Comparison of ENCODE assay signal across 21 cellular contexts in the genomic region with DNA sequence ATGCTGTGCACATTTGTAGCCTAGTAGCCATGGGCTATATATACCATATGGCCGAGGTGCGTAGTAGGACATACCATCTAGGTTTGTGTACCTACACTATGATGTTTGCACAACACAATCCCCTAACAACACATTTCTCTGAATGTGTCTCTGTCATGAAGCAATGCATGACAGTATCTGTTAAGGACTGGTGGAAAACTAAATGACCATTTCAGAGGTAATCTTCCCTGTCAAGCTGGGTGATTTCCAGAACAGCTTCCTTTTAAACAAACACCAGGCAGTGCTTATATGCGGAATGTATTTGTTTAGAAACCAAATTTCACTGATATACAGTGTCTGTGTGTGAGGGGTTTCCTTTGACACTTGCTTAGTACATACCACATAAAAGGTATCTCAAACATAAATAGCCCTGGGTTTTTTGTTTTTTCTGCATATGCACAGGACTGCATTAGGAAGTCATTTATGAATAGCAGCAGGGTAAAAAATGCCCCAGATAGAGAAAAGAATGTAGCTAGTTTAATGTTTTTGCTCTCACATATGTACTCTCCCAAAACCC.
A peak's percentile ranks its signal among the peaks of the same experiment; 100 is the strongest.
DNase-seq lines count a peak whose midpoint lies in the region; ATAC-seq, FAIRE-seq and TF ChIP-seq lines count a peak whose summit lies in the region.
"Had no signal": no experiment of that assay in that cellular context is flagged by ENCODE, and none has a peak within 500 bp of the region (broad histone marks: within the 10 kb centered on the region; RNA-seq: fewer than 3 reads in every experiment).

No MANE protein-coding gene starts in this region.

- no peak overlapping the region for H3K4me3 ChIP-seq in CD8-positive, alpha-beta T cell (ENCODE audit: low read depth, low read length)
- no peak overlapping the region for H3K4me3 ChIP-seq in GM12878
- H3K4me3 ChIP-seq: body of pancreas, suprapubic skin had no signal

- intact Hi-C loops in CD8-positive, alpha-beta T cell (cut with DNase I, micrococcal nuclease): loop anchor here in 1 of 2 experiments (5.0 kb wide), 1 partner anchor 63 kb away; no protein-coding TSS in a partner anchor
- intact Hi-C loops in GM12878 (cut with micrococcal nuclease; ENCODE audit: unreplicated experiment): no loop called here

- no peaks in the 10 kb centered on the region for H3K9me3 ChIP-seq in CD8-positive, alpha-beta T cell (ENCODE audit: low read length)
- no peaks in the 10 kb centered on the region for H3K9me3 ChIP-seq in GM12878 (replicated peaks; ENCODE audit: control insufficient read depth, insufficient read depth, low read length)
- H3K9me3 ChIP-seq: body of pancreas, SK-N-SH, suprapubic skin had no signal

- H3K4me1 Mint-ChIP-seq in CD8-positive, alpha-beta T cell (ENCODE audit: low read depth): peaks cover 37% of the 10 kb centered on the region
- peaks cover 16 to 43% (median 37%) of the 10 kb centered on the region in 4 donors for H3K4me1 Mint-ChIP-seq in naive thymus-derived CD8-positive, alpha-beta T cell
- H3K4me1 Mint-ChIP-seq: CD14-positive monocyte had no signal

- TF ChIP-seq CTCF in CD8-positive, alpha-beta T cell (IDR thresholded peaks at IDR 0.05): no peak
- no peak for TF ChIP-seq CTCF in GM12878 (IDR thresholded peaks at IDR 0.05 in 2 of 3, conservative IDR thresholded peaks at IDR 0.05 in 1 of 3; ENCODE audit: control insufficient read depth in 2 of 3, extremely low read depth in 1 of 3, insufficient read depth in 1 of 3, low read depth in 3 of 3, low read length in 3 of 3)

- POLR2A ChIA-PET in CD8-positive, alpha-beta T cell (lab: Charles Lee): no interaction called here
- POLR2A ChIA-PET in GM12878 (lab: Charles Lee): no interaction called here
- POLR2A ChIA-PET in naive thymus-derived CD8-positive, alpha-beta T cell (lab: Charles Lee): interaction anchor here (0.6 kb wide), 1 partner anchor 821 kb away, joined by 4 read pairs; no protein-coding TSS in a partner anchor

- DNase-seq in CD8-positive, alpha-beta T cell: no peak
- DNase-seq in NCI-H2029 (lab: John Stamatoyannopoulos, UW) (peak; percentile 66), GM12878 (ENCODE audit: low read depth, low spot score) (no peak), anterior cingulate cortex (lab: John Stamatoyannopoulos, UW) (no peak), DMS114 treated with DMSO at 0.1 percent for 48 hours (lab: John Stamatoyannopoulos, UW; ENCODE audit: unreplicated experiment) (no peak)
- DNase-seq in naive thymus-derived CD8-positive, alpha-beta T cell: peak in 3 of 10 donors; percentile 20 to 35 (median 29)
- DNase-seq in stimulated activated CD8-positive, alpha-beta memory T cell treated with anti-CD3 and anti-CD28 coated beads, Interleukin-4, amount 100 ng/mL, for 48 hours: no peak
- DNase-seq: activated naive CD8-positive, alpha-beta T cell treated with anti-CD3 and anti-CD28 coated beads, Interleukin-2, amount 10 ng/mL, durations not matched to agents 7 days and 5 days; GDM1; KG1; kidney; mammary epithelial cell; nephron progenitor cell; SK-N-SH; small intestine had no signal

- FAIRE-seq in GM12878 (lab: Jason Lieb, UNC): peak; percentile 7
- FAIRE-seq: colon, kidney, small intestine had no signal

- WGBS in GM12878 (ENCODE audit: insufficient coverage, insufficient replicate concordance, low lambda C conversion rate, missing lambda C conversion rate): 98% methylated on average over 3 of the region's 3 CpGs

- CTCF ChIA-PET in CD8-positive, alpha-beta T cell (lab: Charles Lee): interaction anchor here (2.9 to 3.3 kb wide), 2 partner anchors 13 to 95 kb away, joined by 11 to 15 read pairs; a partner anchor contains a TSS
- CTCF ChIA-PET in GM12878 (lab: Yijun Ruan, JAX): interaction anchor here (1.0 to 2.2 kb wide), 3 partner anchors 15 to 279 kb away, joined by 3 to 10 read pairs (median 6); no protein-coding TSS in a partner anchor

- peak overlapping the region; percentile 12 for H3K27ac Mint-ChIP-seq in CD8-positive, alpha-beta T cell
- H3K27ac Mint-ChIP-seq in naive thymus-derived CD8-positive, alpha-beta T cell: peak overlapping the region in 7 of 10 donors; percentile 9 to 85 (median 57)
- H3K27ac Mint-ChIP-seq: activated naive CD8-positive, alpha-beta T cell treated with anti-CD3 and anti-CD28 coated beads, Interleukin-2, amount 10 ng/mL, durations not matched to agents 7 days and 5 days; nephron progenitor cell; progenitor cell of endocrine pancreas had no signal

- no peak overlapping the region for H3K4me3 Mint-ChIP-seq in CD8-positive, alpha-beta T cell
- peak overlapping the region in 7 of 10 donors; percentile 2 to 70 (median 23) for H3K4me3 Mint-ChIP-seq in naive thymus-derived CD8-positive, alpha-beta T cell
- H3K4me3 Mint-ChIP-seq: activated naive CD8-positive, alpha-beta T cell treated with anti-CD3 and anti-CD28 coated beads, Interleukin-2, amount 10 ng/mL, durations not matched to agents 7 days and 5 days; CD14-positive monocyte; nephron progenitor cell had no signal

- H3K27ac ChIP-seq in CD8-positive, alpha-beta T cell (ENCODE audit: low read depth, low read length): no peak overlapping the region
- H3K27ac ChIP-seq in GM12878 (ENCODE audit: control insufficient read depth, insufficient read depth): no peak overlapping the region
- H3K27ac ChIP-seq: body of pancreas, suprapubic skin had no signal

- no peak overlapping the region for H3K9ac ChIP-seq in GM12878 (ENCODE audit: control insufficient read depth, insufficient read depth, low read length)
- H3K9ac ChIP-seq: SK-N-SH had no signal

- H2AFZ ChIP-seq in GM12878 (ENCODE audit: control insufficient read depth, low read depth, low read length): no peak overlapping the region

- H3K4me2 ChIP-seq in GM12878 (ENCODE audit: control insufficient read depth, insufficient read depth): no peak overlapping the region
- H3K4me2 ChIP-seq: SK-N-SH had no signal

- RAD21 ChIA-PET in GM12878 (lab: Charles Lee; ENCODE audit: unreplicated experiment): no interaction called here

- no peak for TF ChIP-seq EP300 in GM12878 (IDR thresholded peaks at IDR 0.05; ENCODE audit: borderline replicate concordance in 1 of 2, control insufficient read depth in 1 of 2, low read depth in 2 of 2, low read length in 2 of 2)

- no peaks in the 10 kb centered on the region for H4K20me1 ChIP-seq in GM12878 (ENCODE audit: control insufficient read depth, insufficient read depth)

- SMC1A ChIA-PET in GM12878 (lab: Charles Lee; ENCODE audit: uncharacterized antibody, unreplicated experiment): no interaction called here

- no peaks in the 10 kb centered on the region for H3K79me2 ChIP-seq in GM12878 (ENCODE audit: control insufficient read depth, insufficient read depth, low read length)

- ATAC-seq in CD8-positive, alpha-beta T cell: peak; percentile 54
- ATAC-seq in GM12878 (peak; percentile 19; the same call in 2 of the 3 replicates), HG03342 (IDR thresholded peaks at IDR 0.05; ENCODE audit: unreplicated experiment) (no peak)
- ATAC-seq in naive thymus-derived CD8-positive, alpha-beta T cell: peak; percentile 74 to 75

- no peaks in the 10 kb centered on the region for H3K27me3 Mint-ChIP-seq in CD8-positive, alpha-beta T cell (ENCODE audit: low read depth)
- no peaks in the 10 kb centered on the region for H3K27me3 Mint-ChIP-seq in naive thymus-derived CD8-positive, alpha-beta T cell
- H3K27me3 Mint-ChIP-seq: progenitor cell of endocrine pancreas had no signal

- no peaks in the 10 kb centered on the region for H3K27me3 ChIP-seq in CD8-positive, alpha-beta T cell (ENCODE audit: insufficient read depth, low read length)
- H3K27me3 ChIP-seq in GM12878 (replicated peaks in 1 of 2; ENCODE audit: control insufficient read depth in 2 of 2, insufficient read depth in 2 of 2, low read length in 1 of 2): no peaks in the 10 kb centered on the region
- H3K27me3 ChIP-seq: body of pancreas, suprapubic skin had no signal

- no peak for TF ChIP-seq RAD21 in GM12878 (IDR thresholded peaks at IDR 0.05; ENCODE audit: insufficient read depth, low read depth, low read length)

- H3K36me3 ChIP-seq in CD8-positive, alpha-beta T cell (ENCODE audit: insufficient read depth, low read length): no peaks in the 10 kb centered on the region
- no peaks in the 10 kb centered on the region for H3K36me3 ChIP-seq in GM12878 (ENCODE audit: control insufficient read depth in 2 of 2, insufficient read depth in 2 of 2, low read length in 1 of 2)
- H3K36me3 ChIP-seq: suprapubic skin had no signal

- peaks cover 27% of the 10 kb centered on the region for H3K4me1 ChIP-seq in CD8-positive, alpha-beta T cell (ENCODE audit: insufficient read depth, low read length)
- H3K4me1 ChIP-seq in GM12878 (ENCODE audit: control insufficient read depth, insufficient read depth, low read length): no peaks in the 10 kb centered on the region

- no peak for TF ChIP-seq POLR2A in GM12878 (IDR thresholded peaks at IDR 0.05; ENCODE audit: low read depth, low read length)

- H3K9me3 Mint-ChIP-seq in CD8-positive, alpha-beta T cell: peaks cover 2% of the 10 kb centered on the region
- peaks cover 0 to 2% (median 0%) of the 10 kb centered on the region in 9 donors for H3K9me3 Mint-ChIP-seq in naive thymus-derived CD8-positive, alpha-beta T cell

- BruUV-seq in GM12878 (replicated peaks; lab: Mats Ljungman, UMichigan): no TSS peak

- in situ Hi-C loops in GM12878 (cut with MboI): no loop called here

- peaks cover 4% of the 10 kb centered on the region for H3K36me3 Mint-ChIP-seq in CD8-positive, alpha-beta T cell
- peaks cover 0 to 6% (median 4%) of the 10 kb centered on the region in 3 donors for H3K36me3 Mint-ChIP-seq in naive thymus-derived CD8-positive, alpha-beta T cell
- H3K36me3 Mint-ChIP-seq: CD14-positive monocyte had no signal

TF ChIP-seq in GM12878, 131 proteins besides CTCF, POLR2A, EP300 and RAD21 (continues in another document):
- TF ChIP-seq BMI1 (IDR thresholded peaks at IDR 0.05; ENCODE audit: borderline replicate concordance) (no peak), RUNX3 (IDR thresholded peaks at IDR 0.05; ENCODE audit: low read length) (peak; percentile 71), FOXM1 (IDR thresholded peaks at IDR 0.05; ENCODE audit: low read depth, low read length) (peak; percentile 20; the same call in 1 of the 2 replicates), TCF7 (IDR thresholded peaks at IDR 0.05; ENCODE audit: borderline replicate concordance) (peak; percentile 76; the same call in 1 of the 2 replicates), MEF2A (IDR thresholded peaks at IDR 0.05; ENCODE audit: insufficient read depth, low read depth, low read length) (0 out of 2 replicates have a peak, but pooled peaks have one; percentile 50)
- TF ChIP-seq, protein P1, sequence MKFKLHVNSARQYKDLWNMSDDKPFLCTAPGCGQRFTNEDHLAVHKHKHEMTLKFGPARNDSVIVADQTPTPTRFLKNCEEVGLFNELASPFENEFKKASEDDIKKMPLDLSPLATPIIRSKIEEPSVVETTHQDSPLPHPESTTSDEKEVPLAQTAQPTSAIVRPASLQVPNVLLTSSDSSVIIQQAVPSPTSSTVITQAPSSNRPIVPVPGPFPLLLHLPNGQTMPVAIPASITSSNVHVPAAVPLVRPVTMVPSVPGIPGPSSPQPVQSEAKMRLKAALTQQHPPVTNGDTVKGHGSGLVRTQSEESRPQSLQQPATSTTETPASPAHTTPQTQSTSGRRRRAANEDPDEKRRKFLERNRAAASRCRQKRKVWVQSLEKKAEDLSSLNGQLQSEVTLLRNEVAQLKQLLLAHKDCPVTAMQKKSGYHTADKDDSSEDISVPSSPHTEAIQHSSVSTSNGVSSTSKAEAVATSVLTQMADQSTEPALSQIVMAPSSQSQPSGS (IDR thresholded peaks at IDR 0.05; ENCODE audit: low read length): no peak
